Comparison of ENCODE assay signal across 12 cellular contexts in genomic region chr11:108967571-108967970, GRCh38.
DNase-seq lines count a peak whose midpoint lies in the region; ATAC-seq and TF ChIP-seq lines count a peak whose summit lies in the region.
"Had no signal": no experiment of that assay in that cellular context is flagged by ENCODE, and none has a peak within 500 bp of the region (broad histone marks: within the 10 kb centered on the region; RNA-seq: fewer than 3 reads in every experiment).

No MANE protein-coding gene starts in this region.

- no peaks in the 10 kb centered on the region for H3K4me1 ChIP-seq in smooth muscle cell (ENCODE audit: low read depth)

- peaks cover 5% of the 10 kb centered on the region for H3K36me3 Mint-ChIP-seq in HFFc6 (ENCODE audit: low read depth)
- H3K36me3 Mint-ChIP-seq: stimulated activated memory B cell treated with anti-CD40 and anti-IgM and Interleukin-4, amounts not matched to agents 10 μg/mL and 1 μg/mL and 100 μg/mL, for 72 hours had no signal

- peaks cover 3% of the 10 kb centered on the region for H3K27me3 Mint-ChIP-seq in HFFc6 (ENCODE audit: insufficient read depth)
- H3K27me3 Mint-ChIP-seq: stimulated activated memory B cell treated with anti-CD40 and anti-IgM and Interleukin-4, amounts not matched to agents 10 μg/mL and 1 μg/mL and 100 μg/mL, for 72 hours had no signal

- peak overlapping the region; percentile 47 for H3K27ac Mint-ChIP-seq in HFFc6
- H3K27ac Mint-ChIP-seq: stimulated activated memory B cell treated with anti-CD40 and anti-IgM and Interleukin-4, amounts not matched to agents 10 μg/mL and 1 μg/mL and 100 μg/mL, for 72 hours had no signal

- WGBS in smooth muscle cell (ENCODE audit: low lambda C conversion rate) = 14% methylated on average over 7 of the region's 7 CpGs

- H3K9me3 Mint-ChIP-seq in HFFc6 = 0 out of 2 replicates have a peak, but pooled peaks cover 3% of the 10 kb centered on the region
- H3K9me3 Mint-ChIP-seq: nephron; stimulated activated memory B cell treated with anti-CD40 and anti-IgM and Interleukin-4, amounts not matched to agents 10 μg/mL and 1 μg/mL and 100 μg/mL, for 72 hours had no signal

- no peaks in the 10 kb centered on the region for H3F3A ChIP-seq in smooth muscle cell (ENCODE audit: low read depth)

- H3K4me2 ChIP-seq in smooth muscle cell = peak overlapping the region; percentile 15

- H3K27me3 ChIP-seq in smooth muscle cell (ENCODE audit: low read depth) = no peaks in the 10 kb centered on the region

- no peak for TF ChIP-seq CTCF in HFFc6 (IDR thresholded peaks at IDR 0.05)
- TF ChIP-seq CTCF in smooth muscle cell (IDR thresholded peaks at IDR 0.05; ENCODE audit: borderline replicate concordance, insufficient read depth, poor library complexity, severe bottlenecking) = no peak

- H3K9me3 ChIP-seq in smooth muscle cell (replicated peaks; ENCODE audit: low read depth) = no peaks in the 10 kb centered on the region

- H3K79me2 ChIP-seq in smooth muscle cell (ENCODE audit: low read depth) = no peaks in the 10 kb centered on the region

- peak overlapping the region; percentile 88 for H3K27ac ChIP-seq in smooth muscle cell (ENCODE audit: low read depth)
- H3K27ac ChIP-seq: RWPE1 had no signal

- no peak overlapping the region for H3K4me3 ChIP-seq in smooth muscle cell
- H3K4me3 ChIP-seq: K562 had no signal

- intact Hi-C loops in left cardiac atrium (cut with DNase I) = no loop called here

- ATAC-seq in left cardiac atrium = peak; percentile 86 to 90
- no peak for ATAC-seq in GM21825 (IDR thresholded peaks at IDR 0.05; ENCODE audit: unreplicated experiment)
- ATAC-seq in GM19455 (IDR thresholded peaks at IDR 0.05; ENCODE audit: unreplicated experiment) = no peak
- ATAC-seq: K562; stimulated activated memory B cell treated with anti-CD40 and anti-IgM and Interleukin-4, amounts not matched to agents 10 μg/mL and 1 μg/mL and 100 μg/mL, for 72 hours had no signal

- H2AFZ ChIP-seq in smooth muscle cell (ENCODE audit: low read depth) = peak overlapping the region; percentile 71

- DNase-seq in HFFc6 (peak; percentile 24), amniotic epithelial cell (ENCODE audit: low read depth) (peak; percentile 58), left cardiac atrium (peak; percentile 40), smooth muscle cell (lab: John Stamatoyannopoulos, UW; ENCODE audit: unreplicated experiment) (peak; percentile 24), NOMO-1 treated with dmso at 0.1 percent for 144 hours (lab: John Stamatoyannopoulos, UW; ENCODE audit: unreplicated experiment) (no peak)
- DNase-seq: stimulated activated CD4-positive, alpha-beta T cell treated with anti-CD3 and anti-CD28 coated beads, Interleukin-1b, Interleukin-23, amount 100 ng/mL, for 48 hours had no signal

- H3K4me1 Mint-ChIP-seq in HFFc6 (ENCODE audit: low read depth) = peaks cover 39% of the 10 kb centered on the region
- H3K4me1 Mint-ChIP-seq: stimulated activated memory B cell treated with anti-CD40 and anti-IgM and Interleukin-4, amounts not matched to agents 10 μg/mL and 1 μg/mL and 100 μg/mL, for 72 hours had no signal

- H3K9ac ChIP-seq in smooth muscle cell (ENCODE audit: low read depth) = peak overlapping the region; percentile 23

- no peaks in the 10 kb centered on the region for H4K20me1 ChIP-seq in smooth muscle cell (ENCODE audit: low read depth)

- H3K4me3 Mint-ChIP-seq in HFFc6 = no peak overlapping the region
- H3K4me3 Mint-ChIP-seq: nephron; stimulated activated memory B cell treated with anti-CD40 and anti-IgM and Interleukin-4, amounts not matched to agents 10 μg/mL and 1 μg/mL and 100 μg/mL, for 72 hours had no signal

- no peaks in the 10 kb centered on the region for H3K36me3 ChIP-seq in smooth muscle cell (ENCODE audit: low read depth)

Comparison
In these comparisons a context has a peak if more than half of its experiments do, and no peak if none do; other contexts are left out.
1. ATAC-seq: peak in left cardiac atrium (2 of 2); none in GM21825 (single experiment) and GM19455 (single experiment).